Comparison of ENCODE assay signal across 32 cellular contexts in genomic region chr2:222309361-222309760, GRCh38. TPM values are rescaled to one million over a fixed set of nuclear protein-coding genes. Genes with fewer than 3 reads are reported as not detected.
"Had no signal": no experiment of that assay in that cellular context is flagged by ENCODE, and none has a peak within 500 bp of the region (broad histone marks: within the 10 kb centered on the region; RNA-seq: fewer than 3 reads in every experiment).

No MANE protein-coding gene starts in this region.

- H3K9me3 Mint-ChIP-seq: activated B cell treated with CpG ODN at 0.5 μM for 24 hours; activated CD8-positive, alpha-beta T cell treated with anti-CD3 and anti-CD28 coated beads for 36 hours; activated naive CD4-positive, alpha-beta T cell treated with anti-CD3 and anti-CD28 coated beads, Interleukin-2, amount 50 U/mL, for 24 hours; activated T-helper 2 cell treated with anti-CD3 and anti-CD28 coated beads, Interferon-gamma antibody, Interleukin-2, Interleukin-4, amounts not matched to agents 10 μg/mL and 5 μg/mL and 100 μg/mL, durations not matched to agents 14 hours and 24 hours and 36 hours; central memory CD8-positive, alpha-beta T cell; T-cell had no signal

- H3K27ac Mint-ChIP-seq: activated B cell treated with CpG ODN at 0.5 μM for 24 hours; activated CD8-positive, alpha-beta T cell treated with anti-CD3 and anti-CD28 coated beads for 36 hours; activated naive CD8-positive, alpha-beta T cell treated with anti-CD3 and anti-CD28 coated beads, Interleukin-2, amount 10 ng/mL, durations not matched to agents 7 days and 5 days; activated T-cell treated with anti-CD3 and anti-CD28 coated beads, Interleukin-2, amount 50 U/mL, for 72 hours; activated T-helper 2 cell treated with anti-CD3 and anti-CD28 coated beads, Interferon-gamma antibody, Interleukin-2, Interleukin-4, amounts not matched to agents 10 μg/mL and 5 μg/mL and 100 μg/mL, durations not matched to agents 14 hours and 24 hours and 36 hours; T-helper 17 cell had no signal

- H3K4me3 Mint-ChIP-seq: activated B cell treated with CpG ODN at 0.5 μM for 24 hours; activated CD8-positive, alpha-beta T cell treated with anti-CD3 and anti-CD28 coated beads for 36 hours; activated naive CD4-positive, alpha-beta T cell treated with anti-CD3 and anti-CD28 coated beads, Interleukin-2, amount 50 U/mL, for 24 hours; activated naive CD8-positive, alpha-beta T cell treated with anti-CD3 and anti-CD28 coated beads, Interleukin-2, amount 10 ng/mL, durations not matched to agents 7 days and 5 days; activated T-cell treated with anti-CD3 and anti-CD28 coated beads, Interleukin-2, amount 50 U/mL, for 72 hours; central memory CD8-positive, alpha-beta T cell; T-cell; T-helper 17 cell had no signal

- DNase-seq: activated B cell treated with CpG ODN at 0.5 μM for 24 hours; activated CD4-positive, alpha-beta T cell treated with anti-CD3 and anti-CD28 coated beads for 4 hours; activated CD4-positive, CD25-positive, alpha-beta regulatory T cell treated with anti-CD3 and anti-CD28 coated beads, Interleukin-2, amount 50 U/mL, for 72 hours; activated CD8-positive, alpha-beta T cell treated with anti-CD3 and anti-CD28 coated beads for 36 hours; activated gamma-delta T cell; activated naive CD4-positive, alpha-beta T cell treated with Interleukin-2 at 50 U/mL for 16 hours; activated naive CD8-positive, alpha-beta T cell treated with anti-CD3 and anti-CD28 coated beads, Interleukin-2, amount 10 ng/mL, durations not matched to agents 7 days and 5 days; activated T-cell treated with anti-CD3 and anti-CD28 coated beads, Interleukin-2, amount 50 U/mL, for 1 hour; activated T-cell treated with anti-CD3 and anti-CD28 coated beads, Interleukin-2, amount 50 U/mL, for 72 hours; amygdala; NCI-H1105; NCI-H1417 treated with DMSO at 0.1 percent for 48 hours; NCI-H187 treated with DMSO at 0.1 percent for 48 hours; NCI-H2081; NCI-H2171 treated with DMSO at 0.1 percent for 48 hours; NCI-H2227 treated with DMSO at 0.1 percent for 48 hours; NCI-H446; NCI-H510A treated with DMSO at 0.1 percent for 48 hours; NCI-H69; NCI-H82; PC-3; Peyer's patch; SIG-M5; T-cell; T-helper 17 cell had no signal

- ATAC-seq: activated CD8-positive, alpha-beta T cell treated with anti-CD3 and anti-CD28 coated beads for 36 hours; activated T-cell treated with anti-CD3 and anti-CD28 coated beads, Interleukin-2, amount 50 U/mL, for 72 hours; PC-3; Right ventricle myocardium inferior; SK-N-SH treated with all-trans-retinoic acid at 6 μM for 48 hours; T-cell; T-helper 17 cell had no signal

- H3K36me3 Mint-ChIP-seq: activated naive CD8-positive, alpha-beta T cell treated with anti-CD3 and anti-CD28 coated beads, Interleukin-2, amount 10 ng/mL, durations not matched to agents 7 days and 5 days had no signal

RNA-seq across cellular contexts. Expression of gene PAX3, which starts 10.6 kb away (rescaled TPM):
- total RNA-seq: activated B cell treated with CpG ODN at 0.5 μM for 24 hours; activated CD8-positive, alpha-beta memory T cell treated with anti-CD3 and anti-CD28 coated beads for 36 hours; activated CD8-positive, alpha-beta T cell treated with anti-CD3 and anti-CD28 coated beads for 36 hours; activated naive CD8-positive, alpha-beta T cell treated with anti-CD3 and anti-CD28 coated beads, Interleukin-2, amount 10 ng/mL, durations not matched to agents 7 days and 5 days; activated T-cell treated with anti-CD3 and anti-CD28 coated beads, Interleukin-2, amount 50 U/mL, for 72 hours; activated T-helper 2 cell treated with anti-CD3 and anti-CD28 coated beads, Interferon-gamma antibody, Interleukin-2, Interleukin-4, amounts not matched to agents 10 μg/mL and 5 μg/mL and 100 μg/mL, durations not matched to agents 14 hours and 24 hours and 36 hours; ascending aorta; PC-3; Peyer's patch; Right ventricle myocardium inferior; T-cell; T-helper 17 cell had no signal
